In genomic region chr1:173122958-173123852, GRCh38 we compare ENCODE assay signal across 8 cellular contexts.
A peak's percentile ranks its signal among the peaks of the same experiment; 100 is the strongest.
DNase-seq lines count a peak whose midpoint lies in the region; ATAC-seq and TF ChIP-seq lines count a peak whose summit lies in the region.

No MANE protein-coding gene starts in this region.

- no peak for TF ChIP-seq POLR2A in tibial nerve (IDR thresholded peaks at IDR 0.05)

- peak overlapping the region in 1 of 2 experiments; percentile 38 for H2BK12ac ChIP-seq in mesenchymal stem cell (ENCODE audit: low read length in 2 of 2)

- H3K4me3 Mint-ChIP-seq in activated CD8-positive, alpha-beta T cell treated with anti-CD3 and anti-CD28 coated beads, Interleukin-2, amount 10 ng/mL, durations not matched to agents 7 days and 5 days = no peak overlapping the region

- POLR2A ChIA-PET in activated CD8-positive, alpha-beta T cell treated with anti-CD3 and anti-CD28 coated beads, Interleukin-2, amount 10 ng/mL, durations not matched to agents 7 days and 5 days (lab: Charles Lee) = no interaction called here

- CTCF ChIA-PET in activated CD8-positive, alpha-beta T cell treated with anti-CD3 and anti-CD28 coated beads, Interleukin-2, amount 10 ng/mL, durations not matched to agents 7 days and 5 days (lab: Charles Lee) = interaction anchor here (0.7 kb wide), 1 partner anchor 378 kb away, joined by 3 read pairs; no protein-coding TSS in a partner anchor

- TF ChIP-seq CTCF in epithelial cell of esophagus (IDR thresholded peaks at IDR 0.05; ENCODE audit: insufficient read depth, low read depth, low read length, missing control alignments) = no peak
- no peak for TF ChIP-seq CTCF in tibial nerve (IDR thresholded peaks at IDR 0.05)
- TF ChIP-seq CTCF in GM13977 (IDR thresholded peaks at IDR 0.05; ENCODE audit: extremely low read depth, insufficient read depth, missing control alignments) = no peak

- H2BK120ac ChIP-seq in mesenchymal stem cell (ENCODE audit: low read depth, low read length) = peak overlapping the region; percentile 39

- no peak overlapping the region for H3K23ac ChIP-seq in mesenchymal stem cell (ENCODE audit: low read length in 2 of 2)

- H2AFZ ChIP-seq in mesenchymal stem cell (ENCODE audit: low read depth, low read length) = no peak overlapping the region

- peak overlapping the region; percentile 20 to 47 for H3K4ac ChIP-seq in mesenchymal stem cell (ENCODE audit: low read depth in 1 of 2, low read length in 2 of 2)

- no peak overlapping the region for H2AK5ac ChIP-seq in mesenchymal stem cell (ENCODE audit: low read length, severe bottlenecking)

- H4K8ac ChIP-seq in mesenchymal stem cell (ENCODE audit: low read length) = peak overlapping the region; percentile 4

- no peaks in the 10 kb centered on the region for H3K36me3 Mint-ChIP-seq in activated CD8-positive, alpha-beta T cell treated with anti-CD3 and anti-CD28 coated beads, Interleukin-2, amount 10 ng/mL, durations not matched to agents 7 days and 5 days (ENCODE audit: low read depth)

- H2BK5ac ChIP-seq in mesenchymal stem cell (ENCODE audit: low read depth, low read length, poor library complexity, severe bottlenecking) = no peak overlapping the region

- H3K4me1 ChIP-seq in mesenchymal stem cell (ENCODE audit: control insufficient read depth, insufficient read depth, low read depth, low read length) (peaks cover 1% of the 10 kb centered on the region), tibial nerve (peaks cover 0 to 22% (median 4%) of the 10 kb centered on the region in 4 donors)

- WGBS in mesenchymal stem cell = 19% methylated on average over 11 of the region's 12 CpGs
- 27 to 28% methylated on average over 12 of the region's 12 CpGs for WGBS in tibial nerve, 2 donors

- no peaks in the 10 kb centered on the region for H3K79me1 ChIP-seq in mesenchymal stem cell (replicated peaks; ENCODE audit: low read length, poor library complexity, severe bottlenecking)

- ATAC-seq in activated CD8-positive, alpha-beta T cell treated with anti-CD3 and anti-CD28 coated beads, Interleukin-2, amount 10 ng/mL, durations not matched to agents 7 days and 5 days = no peak

- no peaks in the 10 kb centered on the region for H3K9me3 ChIP-seq in mesenchymal stem cell (ENCODE audit: control insufficient read depth, low read length)
- no peaks in the 10 kb centered on the region for H3K9me3 ChIP-seq in tibial nerve

- peaks cover 9% of the 10 kb centered on the region for H3K4me1 Mint-ChIP-seq in activated CD8-positive, alpha-beta T cell treated with anti-CD3 and anti-CD28 coated beads, Interleukin-2, amount 10 ng/mL, durations not matched to agents 7 days and 5 days (ENCODE audit: low read depth)

- H3K4me3 ChIP-seq in epithelial cell of esophagus (ENCODE audit: low read length) (no peak overlapping the region), mesenchymal stem cell (ENCODE audit: insufficient read depth in 1 of 2, low read depth in 1 of 2, low read length in 2 of 2) (peak overlapping the region in 1 of 2 experiments; percentile 68), tibial nerve (peak overlapping the region; percentile 16 to 44 (median 20))

- H3K27ac Mint-ChIP-seq in activated CD8-positive, alpha-beta T cell treated with anti-CD3 and anti-CD28 coated beads, Interleukin-2, amount 10 ng/mL, durations not matched to agents 7 days and 5 days = no peak overlapping the region

- H3K27me3 ChIP-seq in mesenchymal stem cell (ENCODE audit: control insufficient read depth in 1 of 2, insufficient read depth in 1 of 2, low read length in 2 of 2) = no peaks in the 10 kb centered on the region
- H3K27me3 ChIP-seq in tibial nerve = no peaks in the 10 kb centered on the region

- H3K9me3 Mint-ChIP-seq in activated CD8-positive, alpha-beta T cell treated with anti-CD3 and anti-CD28 coated beads, Interleukin-2, amount 10 ng/mL, durations not matched to agents 7 days and 5 days (ENCODE audit: insufficient read depth) = no peaks in the 10 kb centered on the region

- no peaks in the 10 kb centered on the region for H3K27me3 Mint-ChIP-seq in activated CD8-positive, alpha-beta T cell treated with anti-CD3 and anti-CD28 coated beads, Interleukin-2, amount 10 ng/mL, durations not matched to agents 7 days and 5 days (ENCODE audit: low read depth)

- H3K14ac ChIP-seq in mesenchymal stem cell (ENCODE audit: low read length in 2 of 2) = no peak overlapping the region

- H3K9ac ChIP-seq in mesenchymal stem cell (ENCODE audit: low read length) = peak overlapping the region; percentile 84

- TF ChIP-seq EP300 in tibial nerve (IDR thresholded peaks at IDR 0.05) = peak; percentile 32 to 80

- H2BK15ac ChIP-seq in mesenchymal stem cell (ENCODE audit: low read depth, poor library complexity, severe bottlenecking) = no peak overlapping the region

- H3K36me3 ChIP-seq in mesenchymal stem cell (ENCODE audit: control insufficient read depth in 1 of 2, insufficient read depth in 2 of 2, low read depth in 1 of 2, low read length in 2 of 2) (no peaks in the 10 kb centered on the region), tibial nerve (no peaks in the 10 kb centered on the region)

- H3K4me2 ChIP-seq in mesenchymal stem cell (ENCODE audit: low read length, poor library complexity, severe bottlenecking) = peak overlapping the region; percentile 26

- in situ Hi-C loops in GM13977 (cut with MboI; ENCODE audit: low pct_unique_long_range_greater_than_20kb, low sequenced_read_pairs, unreplicated experiment) = no loop called here

- DNase-seq in H4 (ENCODE audit: low spot score) (peak; percentile 81), epithelial cell of esophagus (ENCODE audit: low read depth) (peak; percentile 94), mesenchymal stem cell (peak; percentile 98), tibial nerve (ENCODE audit: low spot score in 2 of 2) (peak; percentile 30 to 58), GM13977 (ENCODE audit: low spot score) (no peak), DMS79 (lab: John Stamatoyannopoulos, UW) (no peak)
- no peak for DNase-seq in activated CD8-positive, alpha-beta T cell treated with anti-CD3 and anti-CD28 coated beads, Interleukin-2, amount 10 ng/mL, durations not matched to agents 7 days and 5 days

- H4K91ac ChIP-seq in mesenchymal stem cell (ENCODE audit: low read length) = peak overlapping the region; percentile 0

- peak overlapping the region; percentile 90 for H3K27ac ChIP-seq in mesenchymal stem cell (ENCODE audit: low read length, poor library complexity, severe bottlenecking)
- peak overlapping the region; percentile 9 to 85 (median 78) for H3K27ac ChIP-seq in tibial nerve

- H3K18ac ChIP-seq in mesenchymal stem cell (ENCODE audit: low read depth in 1 of 2, low read length in 2 of 2) = peak overlapping the region; percentile 31 to 49

TF ChIP-seq in PFSK-1, 5 proteins besides CTCF, POLR2A, EP300 and RAD21:
- TF ChIP-seq SIN3A (IDR thresholded peaks at IDR 0.05; ENCODE audit: borderline replicate concordance, insufficient read depth, low read length) (peak; percentile 14; the same call in 1 of the 2 replicates), POLR2AphosphoS5 (IDR thresholded peaks at IDR 0.05; ENCODE audit: low read depth, low read length) (0 out of 2 replicates have a peak, but pooled peaks have one; percentile 27), REST (IDR thresholded peaks at IDR 0.05; ENCODE audit: insufficient read depth in 1 of 2, low read depth in 2 of 2, low read length in 2 of 2) (peak in 1 of 2 experiments; percentile 63; a peak in 1 of 4 replicates), FOXP2 (optimal IDR thresholded peaks at IDR 0.05; ENCODE audit: borderline replicate concordance, extremely low read depth, extremely low read length, insufficient read depth) (no peak)

Comparison
In these comparisons a context has a peak if more than half of its experiments do, and no peak if none do; other contexts are left out.
1. DNase-seq: peak in H4 (single experiment), epithelial cell of esophagus (single experiment), mesenchymal stem cell (single experiment) and tibial nerve (2 of 2); none in activated CD8-positive, alpha-beta T cell treated with anti-CD3 and anti-CD28 coated beads, Interleukin-2, amount 10 ng/mL, durations not matched to agents 7 days and 5 days (single experiment), GM13977 (single experiment) and DMS79 (single experiment).